ENCODE assay signal across 21 cellular contexts in genomic region chr6:169918239-169918953, GRCh38.
"Had no signal": no experiment of that assay in that cellular context is flagged by ENCODE, and none has a peak within 500 bp of the region (broad histone marks: within the 10 kb centered on the region; RNA-seq: fewer than 3 reads in every experiment).

No MANE protein-coding gene starts in this region.

- H3K27ac Mint-ChIP-seq: activated CD4-positive, alpha-beta T cell treated with anti-CD3 and anti-CD28 coated beads for 36 hours; activated naive CD8-positive, alpha-beta T cell treated with anti-CD3 and anti-CD28 coated beads, Interleukin-2, amount 10 ng/mL, durations not matched to agents 7 days and 5 days; effector memory CD8-positive, alpha-beta T cell; mesothelial cell of epicardium; WTC11 had no signal

- H3K27ac ChIP-seq: cardiac muscle cell, epithelial cell of prostate, hepatocyte, tibial artery, vagina had no signal

- H3K36me3 ChIP-seq: cardiac muscle cell, tibial artery, vagina had no signal

- H3K79me2 ChIP-seq: hepatocyte had no signal

- H3K9me3 Mint-ChIP-seq: effector memory CD8-positive, alpha-beta T cell; mesothelial cell of epicardium; natural killer cell treated with Interleukin-12 subunit alpha and Interleukin-12 subunit beta and Interleukin-15 and Interleukin-18, amount 100 ng/mL, for 72 hours had no signal

- H3K4me3 ChIP-seq: cardiac muscle cell, hepatocyte, lung, tibial artery, vagina had no signal

- H3K4me2 ChIP-seq: hepatocyte had no signal

- DNase-seq: activated CD4-positive, alpha-beta T cell treated with anti-CD3 and anti-CD28 coated beads for 36 hours; activated CD4-positive, alpha-beta T cell treated with anti-CD3 and anti-CD28 coated beads, Interleukin-2, amount 50 U/mL, for 48 hours; activated naive CD8-positive, alpha-beta T cell treated with anti-CD3 and anti-CD28 coated beads, Interleukin-2, amount 10 ng/mL, durations not matched to agents 7 days and 5 days; amygdala; effector memory CD8-positive, alpha-beta T cell; foreskin fibroblast; left colon; occipital lobe; retina; stimulated activated CD4-positive, alpha-beta T cell treated with anti-CD3 and anti-CD28 coated beads, Interleukin-2, amount 100 ng/mL, for 24 hours; stimulated activated naive CD8-positive, alpha-beta T cell treated with anti-CD3 and anti-CD28 coated beads, Interleukin-15, Interleukin-2, amounts not matched to agents 100 U/mL and 50 U/mL, for 24 hours; substantia nigra had no signal

- ATAC-seq: activated CD4-positive, alpha-beta T cell treated with anti-CD3 and anti-CD28 coated beads for 36 hours; effector memory CD8-positive, alpha-beta T cell; left colon; natural killer cell treated with Interleukin-12 subunit alpha and Interleukin-12 subunit beta and Interleukin-15 and Interleukin-18, amount 100 ng/mL, for 72 hours; stimulated activated naive CD8-positive, alpha-beta T cell treated with anti-CD3 and anti-CD28 coated beads, Interleukin-15, Interleukin-2, amounts not matched to agents 100 U/mL and 50 U/mL, for 24 hours; WTC11 had no signal

- H2AFZ ChIP-seq: hepatocyte had no signal

- H3K36me3 Mint-ChIP-seq: activated naive CD8-positive, alpha-beta T cell treated with anti-CD3 and anti-CD28 coated beads, Interleukin-2, amount 10 ng/mL, durations not matched to agents 7 days and 5 days; mesothelial cell of epicardium; natural killer cell treated with Interleukin-12 subunit alpha and Interleukin-12 subunit beta and Interleukin-15 and Interleukin-18, amount 100 ng/mL, for 72 hours; WTC11 had no signal

- H3K4me1 ChIP-seq: tibial artery, vagina had no signal

- H3K4me3 Mint-ChIP-seq: activated CD4-positive, alpha-beta T cell treated with anti-CD3 and anti-CD28 coated beads for 36 hours; activated naive CD8-positive, alpha-beta T cell treated with anti-CD3 and anti-CD28 coated beads, Interleukin-2, amount 10 ng/mL, durations not matched to agents 7 days and 5 days; effector memory CD8-positive, alpha-beta T cell; mesothelial cell of epicardium; natural killer cell treated with Interleukin-12 subunit alpha and Interleukin-12 subunit beta and Interleukin-15 and Interleukin-18, amount 100 ng/mL, for 72 hours; WTC11 had no signal

- H3K9me3 ChIP-seq: tibial artery, vagina had no signal

- H3K27me3 ChIP-seq: cardiac muscle cell, hepatocyte, vagina had no signal
